In genomic region chr17:77281024-77281903, GRCh38 we compare ENCODE assay signal across 8 cellular contexts.
DNase-seq lines count a peak whose midpoint lies in the region; ATAC-seq and TF ChIP-seq lines count a peak whose summit lies in the region.

No MANE protein-coding gene starts in this region.

- TF ChIP-seq EP300 in SK-N-SH (IDR thresholded peaks at IDR 0.05; ENCODE audit: borderline replicate concordance in 1 of 2, low read depth in 1 of 2, low read length in 1 of 2): no peak

- DNase-seq in COLO668 (lab: John Stamatoyannopoulos, UW; ENCODE audit: unreplicated experiment) (peak; percentile 79), GM20000 (ENCODE audit: low spot score) (peak; percentile 98), HuH-7 (ENCODE audit: low spot score) (peak; percentile 93), SK-N-SH (peak; percentile 98), hepatic stellate cell (ENCODE audit: low spot score) (peak; percentile 69), foreskin melanocyte (no peak)
- peak; percentile 84 for DNase-seq in activated naive CD8-positive, alpha-beta T cell treated with anti-CD3 and anti-CD28 coated beads, Interleukin-2, amount 10 ng/mL, durations not matched to agents 7 days and 5 days

- WGBS in SK-N-SH (ENCODE audit: low lambda C conversion rate): 45% methylated on average over 21 of the region's 98 CpGs

- CTCF ChIA-PET in SK-N-SH (lab: Yijun Ruan, JAX): interaction anchor here (0.6 to 1.7 kb wide), 13 partner anchors 10 to 312 kb away, joined by 3 to 7 read pairs (median 3); no protein-coding TSS in a partner anchor

- peaks cover 25 to 54% of the 10 kb centered on the region in 2 experiments for H3K4me1 ChIP-seq in SK-N-SH (ENCODE audit: control insufficient read depth in 1 of 2, insufficient read depth in 2 of 2, low read depth in 1 of 2, low read length in 1 of 2)
- peaks cover 54% of the 10 kb centered on the region for H3K4me1 ChIP-seq in skeletal muscle satellite cell (ENCODE audit: control insufficient read depth, insufficient read depth, low read length)

- no peaks in the 10 kb centered on the region for H3K36me3 Mint-ChIP-seq in activated naive CD8-positive, alpha-beta T cell treated with anti-CD3 and anti-CD28 coated beads, Interleukin-2, amount 10 ng/mL, durations not matched to agents 7 days and 5 days

- POLR2A ChIA-PET in SK-N-SH (lab: Yijun Ruan, JAX): no interaction called here
- POLR2A ChIA-PET in activated naive CD8-positive, alpha-beta T cell treated with anti-CD3 and anti-CD28 coated beads, Interleukin-2, amount 10 ng/mL, durations not matched to agents 7 days and 5 days (lab: Charles Lee): no interaction called here

- peak overlapping the region; percentile 77 for H3K4me3 Mint-ChIP-seq in activated naive CD8-positive, alpha-beta T cell treated with anti-CD3 and anti-CD28 coated beads, Interleukin-2, amount 10 ng/mL, durations not matched to agents 7 days and 5 days

- no peaks in the 10 kb centered on the region for H3K9me2 ChIP-seq in SK-N-SH

- peaks cover 30% of the 10 kb centered on the region for H3F3A ChIP-seq in SK-N-SH (replicated peaks; ENCODE audit: insufficient read depth)

- H3K27ac Mint-ChIP-seq in activated naive CD8-positive, alpha-beta T cell treated with anti-CD3 and anti-CD28 coated beads, Interleukin-2, amount 10 ng/mL, durations not matched to agents 7 days and 5 days: no peak overlapping the region

- H3K9me3 ChIP-seq in SK-N-SH (no peaks in the 10 kb centered on the region), skeletal muscle satellite cell (replicated peaks; ENCODE audit: low read length) (no peaks in the 10 kb centered on the region)

- H3K9me3 Mint-ChIP-seq in activated naive CD8-positive, alpha-beta T cell treated with anti-CD3 and anti-CD28 coated beads, Interleukin-2, amount 10 ng/mL, durations not matched to agents 7 days and 5 days: no peaks in the 10 kb centered on the region

- TF ChIP-seq RAD21 in SK-N-SH (IDR thresholded peaks at IDR 0.05; ENCODE audit: low read length): peak; percentile 53

- TF ChIP-seq CTCF in GM20000 (IDR thresholded peaks at IDR 0.05; ENCODE audit: extremely low read depth, missing control alignments) (peak; percentile 70), SK-N-SH (IDR thresholded peaks at IDR 0.05) (no peak)

- 0 out of 2 replicates have a peak overlapping the region, but pooled peaks have one; percentile 77 for H2AFZ ChIP-seq in SK-N-SH (ENCODE audit: low read depth)

- peak; percentile 90 for ATAC-seq in activated naive CD8-positive, alpha-beta T cell treated with anti-CD3 and anti-CD28 coated beads, Interleukin-2, amount 10 ng/mL, durations not matched to agents 7 days and 5 days (ENCODE audit: low read depth)

- H3K27ac ChIP-seq in SK-N-SH (ENCODE audit: low read depth in 2 of 2, low read length in 1 of 2): peak overlapping the region in 1 of 2 experiments; percentile 54; a peak in 1 of 4 replicates

- H3K4me3 ChIP-seq in SK-N-SH (ENCODE audit: low read depth in 2 of 2, low read length in 1 of 2) (peak overlapping the region; percentile 56 to 59), skeletal muscle satellite cell (ENCODE audit: low read length) (peak overlapping the region; percentile 72)

- H3K4me1 Mint-ChIP-seq in activated naive CD8-positive, alpha-beta T cell treated with anti-CD3 and anti-CD28 coated beads, Interleukin-2, amount 10 ng/mL, durations not matched to agents 7 days and 5 days: peaks cover 9% of the 10 kb centered on the region

- no peaks in the 10 kb centered on the region for H3K79me2 ChIP-seq in SK-N-SH (ENCODE audit: insufficient read depth)

- H3K9ac ChIP-seq in SK-N-SH: no peak overlapping the region
- H3K9ac ChIP-seq in skeletal muscle satellite cell (ENCODE audit: low read depth, low read length): peak overlapping the region; percentile 71

- peak overlapping the region; percentile 88 for H3K4me2 ChIP-seq in SK-N-SH
- peak overlapping the region; percentile 92 for H3K4me2 ChIP-seq in skeletal muscle satellite cell (ENCODE audit: low read length)

- no peaks in the 10 kb centered on the region for H4K20me1 ChIP-seq in SK-N-SH (ENCODE audit: insufficient read depth)

- H3K27me3 ChIP-seq in SK-N-SH (ENCODE audit: insufficient read depth) (no peaks in the 10 kb centered on the region), skeletal muscle satellite cell (ENCODE audit: control insufficient read depth, insufficient read depth, low read length) (no peaks in the 10 kb centered on the region)

- peaks cover 41% of the 10 kb centered on the region for H3K27me3 Mint-ChIP-seq in activated naive CD8-positive, alpha-beta T cell treated with anti-CD3 and anti-CD28 coated beads, Interleukin-2, amount 10 ng/mL, durations not matched to agents 7 days and 5 days

- H3K36me3 ChIP-seq in SK-N-SH (replicated peaks in 1 of 2; ENCODE audit: control insufficient read depth in 1 of 2, insufficient read depth in 2 of 2, low read length in 1 of 2): no peaks in the 10 kb centered on the region
- no peaks in the 10 kb centered on the region for H3K36me3 ChIP-seq in skeletal muscle satellite cell (ENCODE audit: insufficient read depth, low read length)

TF ChIP-seq in SK-N-SH, 30 proteins besides CTCF, POLR2A, EP300 and RAD21:
- TF ChIP-seq FOSL2 (IDR thresholded peaks at IDR 0.05; ENCODE audit: borderline replicate concordance, low read depth) (no peak), JUND (IDR thresholded peaks at IDR 0.05) (no peak), PBX3 (IDR thresholded peaks at IDR 0.05) (0 out of 2 replicates have a peak, but pooled peaks have one; percentile 12), TAF1 (IDR thresholded peaks at IDR 0.05; ENCODE audit: borderline replicate concordance, low read depth, low read length) (no peak), SMC3 (IDR thresholded peaks at IDR 0.05; ENCODE audit: low read depth, low read length) (peak; percentile 43), MAX (IDR thresholded peaks at IDR 0.05; ENCODE audit: low read depth) (peak; percentile 33; the same call in 1 of the 2 replicates)
